In the genomic region with DNA sequence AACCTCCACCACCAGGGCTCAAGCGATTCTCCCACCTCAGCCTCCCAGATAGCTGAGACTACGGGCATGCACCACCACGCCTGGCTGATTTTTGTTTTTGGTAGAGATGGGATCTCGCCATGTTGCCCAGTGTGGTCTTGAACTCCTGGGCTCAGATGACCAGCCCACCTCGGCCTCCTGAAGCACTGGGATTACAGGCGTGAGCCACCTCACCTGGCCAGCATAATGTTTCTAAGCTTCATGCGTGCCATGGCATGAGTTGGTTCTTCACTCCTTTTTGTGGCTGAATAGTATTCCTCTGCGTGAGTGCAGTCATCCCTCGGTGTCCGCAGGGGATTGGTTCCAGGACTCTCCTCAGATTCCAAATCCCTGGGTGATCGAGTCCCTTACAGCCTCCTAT, we compare ENCODE assay signal across 13 cellular contexts. TPM values are rescaled to one million over a fixed set of nuclear protein-coding genes. Genes with fewer than 3 reads are reported as not detected.
A peak's percentile ranks its signal among the peaks of the same experiment; 100 is the strongest.
DNase-seq lines count a peak whose midpoint lies in the region; ATAC-seq and TF ChIP-seq lines count a peak whose summit lies in the region.
"Had no signal": no experiment of that assay in that cellular context is flagged by ENCODE, and none has a peak within 500 bp of the region (broad histone marks: within the 10 kb centered on the region; RNA-seq: fewer than 3 reads in every experiment).

No MANE protein-coding gene starts in this region.

- no peak overlapping the region for H2AFZ ChIP-seq in IMR-90 (replicated peaks; ENCODE audit: low read length, poor library complexity)

- H3K9me3 ChIP-seq in IMR-90 (ENCODE audit: control insufficient read depth, insufficient read depth, low read length) = no peaks in the 10 kb centered on the region
- H3K9me3 ChIP-seq in tibial nerve = no peaks in the 10 kb centered on the region
- H3K9me3 ChIP-seq: spleen had no signal

- CTCF ChIA-PET in IMR-90 (lab: Yijun Ruan, JAX) = interaction anchor here (1.4 kb wide), 1 partner anchor 118 kb away, joined by 3 read pairs; no protein-coding TSS in a partner anchor

- peak overlapping the region in 1 of 2 experiments; percentile 5; a peak in 1 of 4 replicates for H4K8ac ChIP-seq in IMR-90 (ENCODE audit: low read depth in 2 of 2, low read length in 2 of 2)

- intact Hi-C loops in IMR-90 (cut with micrococcal nuclease) (no loop called here), sciatic nerve (cut with DNase I) (loop anchor here (10.0 kb wide), 1 partner anchor 70 kb away; no protein-coding TSS in a partner anchor)

- ATAC-seq in IMR-90 (ENCODE audit: low read depth) = no peak
- ATAC-seq in sciatic nerve = no peak
- ATAC-seq: activated CD8-positive, alpha-beta T cell treated with anti-CD3 and anti-CD28 coated beads, Interleukin-2, amount 10 ng/mL, durations not matched to agents 7 days and 5 days had no signal

- H3K4me1 ChIP-seq in IMR-90 (ENCODE audit: control insufficient read depth, insufficient read depth, low read length) (peaks cover 14% of the 10 kb centered on the region), tibial nerve (peaks cover 0 to 49% (median 21%) of the 10 kb centered on the region in 4 donors)

- no peak overlapping the region for H3K18ac ChIP-seq in IMR-90 (ENCODE audit: low read depth, low read length)

- peaks cover 11% of the 10 kb centered on the region for H3K9me3 Mint-ChIP-seq in glutamatergic neuron (ENCODE audit: unreplicated experiment)
- no peaks in the 10 kb centered on the region for H3K9me3 Mint-ChIP-seq in progenitor cell of endocrine pancreas (ENCODE audit: low read depth)
- H3K9me3 Mint-ChIP-seq: stimulated activated naive CD8-positive, alpha-beta T cell treated with anti-CD3 and anti-CD28 coated beads, Interleukin-15, Interleukin-2, amounts not matched to agents 100 ng/mL and 50 ng/mL, for 24 hours had no signal

- no peak overlapping the region for H2AK5ac ChIP-seq in IMR-90 (ENCODE audit: low read depth, low read length)

- H3K23ac ChIP-seq in IMR-90 (ENCODE audit: low read depth, low read length) = no peak overlapping the region

- H3K4me2 ChIP-seq in IMR-90 (ENCODE audit: low read depth, low read length) = no peak overlapping the region

- BruUV-seq in IMR-90 (replicated peaks; lab: Mats Ljungman, UMichigan) = no TSS peak

- H3K27ac ChIP-seq in IMR-90 (ENCODE audit: insufficient read depth, low read length) = no peak overlapping the region
- H3K27ac ChIP-seq in tibial nerve = no peak overlapping the region
- H3K27ac ChIP-seq: C4-2B had no signal

- TF ChIP-seq CTCF in IMR-90 (conservative IDR thresholded peaks at IDR 0.05; ENCODE audit: low read depth, low read length) (no peak), glutamatergic neuron (IDR thresholded peaks at IDR 0.05; ENCODE audit: partially characterized antibody, unreplicated experiment) (no peak), progenitor cell of endocrine pancreas (IDR thresholded peaks at IDR 0.05; ENCODE audit: unreplicated experiment) (no peak), tibial nerve (IDR thresholded peaks at IDR 0.05) (no peak)

- no peak overlapping the region for H2BK15ac ChIP-seq in IMR-90 (ENCODE audit: low read depth, low read length)

- WGBS in IMR-90 (ENCODE audit: extremely low coverage in 2 of 2, insufficient read length in 1 of 2), 2 experiments = 94% methylated on average over 3 of the region's 11 CpGs; no CpG with 5 or more reads in 1 of the 2 experiments
- 82 to 92% methylated on average over 11 of the region's 11 CpGs for WGBS in tibial nerve, 2 donors

- no peak overlapping the region for H3K9ac ChIP-seq in IMR-90 (ENCODE audit: low read depth, low read length)

- no peaks in the 10 kb centered on the region for H3K36me3 Mint-ChIP-seq in glutamatergic neuron (ENCODE audit: unreplicated experiment)
- H3K36me3 Mint-ChIP-seq in progenitor cell of endocrine pancreas (ENCODE audit: insufficient read depth) = peaks cover under 1% of the 10 kb centered on the region

- TF ChIP-seq POLR2A in IMR-90 (IDR thresholded peaks at IDR 0.05; ENCODE audit: low read depth, low read length) = no peak
- no peak for TF ChIP-seq POLR2A in tibial nerve (IDR thresholded peaks at IDR 0.05)

- no peak overlapping the region for H2BK120ac ChIP-seq in IMR-90 (ENCODE audit: low read depth, low read length)

- dilution Hi-C loops in IMR-90 (cut with HindIII; ENCODE audit: low sequenced_read_pairs, unreplicated experiment) = no loop called here

- H3K56ac ChIP-seq in IMR-90 (ENCODE audit: extremely low read depth, insufficient read depth, low read length) = no peak overlapping the region

- H3K79me1 ChIP-seq in IMR-90 (ENCODE audit: low read depth in 1 of 2, low read length in 2 of 2) = peaks cover 3 to 13% of the 10 kb centered on the region in 2 experiments; a peak in 3 of 4 replicates

- H3K4ac ChIP-seq in IMR-90 (ENCODE audit: low read depth, low read length) = peak overlapping the region; percentile 2; the same call in 1 of the 2 replicates

- in situ Hi-C loops in IMR-90 (cut with MboI; ENCODE audit: low sequenced_read_pairs) = no loop called here

- peaks cover 10% of the 10 kb centered on the region for H3K9me1 ChIP-seq in IMR-90 (ENCODE audit: insufficient read depth, low read length)

- no peak overlapping the region for H2AK9ac ChIP-seq in IMR-90 (replicated peaks; ENCODE audit: low read depth, low read length, poor library complexity)

- H4K91ac ChIP-seq in IMR-90 (ENCODE audit: insufficient read depth, low read depth, low read length) = no peak overlapping the region

- no peak for TF ChIP-seq RAD21 in IMR-90 (IDR thresholded peaks at IDR 0.05; ENCODE audit: low read length)

- H3K4me1 Mint-ChIP-seq in glutamatergic neuron (ENCODE audit: low read depth, unreplicated experiment) = peaks cover 8% of the 10 kb centered on the region
- H3K4me1 Mint-ChIP-seq in progenitor cell of endocrine pancreas (ENCODE audit: low read depth) = peaks cover 28% of the 10 kb centered on the region

- H3K36me3 ChIP-seq in IMR-90 (ENCODE audit: control insufficient read depth, insufficient read depth, low read length) = no peaks in the 10 kb centered on the region
- H3K36me3 ChIP-seq in tibial nerve = no peaks in the 10 kb centered on the region
- H3K36me3 ChIP-seq: spleen had no signal

- peaks cover 3% of the 10 kb centered on the region for H3K27me3 Mint-ChIP-seq in glutamatergic neuron (ENCODE audit: unreplicated experiment)
- no peaks in the 10 kb centered on the region for H3K27me3 Mint-ChIP-seq in progenitor cell of endocrine pancreas
- H3K27me3 Mint-ChIP-seq: stimulated activated naive CD8-positive, alpha-beta T cell treated with anti-CD3 and anti-CD28 coated beads, Interleukin-15, Interleukin-2, amounts not matched to agents 100 ng/mL and 50 ng/mL, for 24 hours had no signal

- no peaks in the 10 kb centered on the region for H3K27me3 ChIP-seq in IMR-90 (ENCODE audit: control insufficient read depth, insufficient read depth, low read length)
- no peaks in the 10 kb centered on the region for H3K27me3 ChIP-seq in tibial nerve

- DNase-seq in IMR-90 (no peak), glutamatergic neuron (no peak), progenitor cell of endocrine pancreas (ENCODE audit: low spot score, unreplicated experiment) (no peak), globus pallidus (ENCODE audit: low spot score) (no peak), sciatic nerve (ENCODE audit: low spot score) (no peak), tibial nerve (ENCODE audit: low spot score in 2 of 2) (no peak)
- DNase-seq: activated CD8-positive, alpha-beta T cell treated with anti-CD3 and anti-CD28 coated beads, Interleukin-2, amount 10 ng/mL, durations not matched to agents 7 days and 5 days; activated effector memory CD4-positive, alpha-beta T cell treated with Interleukin-2 at 50 U/mL for 16 hours; aorta; NCI-H510A; spleen had no signal

- no peak overlapping the region for H2BK20ac ChIP-seq in IMR-90 (ENCODE audit: low read depth, low read length)

- TF ChIP-seq EP300 in tibial nerve (IDR thresholded peaks at IDR 0.05) = no peak

- H4K20me1 ChIP-seq in IMR-90 (ENCODE audit: insufficient read depth, low read length) = no peaks in the 10 kb centered on the region

- POLR2A ChIA-PET in IMR-90 (lab: Charles Lee; ENCODE audit: unreplicated experiment) = no interaction called here

- no peak overlapping the region; the same call in 1 of the 2 replicates for H4K5ac ChIP-seq in IMR-90 (ENCODE audit: low read depth, low read length)

- H3K27ac Mint-ChIP-seq in glutamatergic neuron (ENCODE audit: unreplicated experiment) = no peak overlapping the region
- peak overlapping the region; percentile 84 for H3K27ac Mint-ChIP-seq in progenitor cell of endocrine pancreas
- H3K27ac Mint-ChIP-seq: activated CD8-positive, alpha-beta T cell treated with anti-CD3 and anti-CD28 coated beads, Interleukin-2, amount 10 ng/mL, durations not matched to agents 7 days and 5 days had no signal

- H3K4me3 Mint-ChIP-seq in glutamatergic neuron (ENCODE audit: unreplicated experiment) (peak overlapping the region; percentile 85), progenitor cell of endocrine pancreas (ENCODE audit: low read depth) (no peak overlapping the region)
- H3K4me3 Mint-ChIP-seq: activated CD8-positive, alpha-beta T cell treated with anti-CD3 and anti-CD28 coated beads, Interleukin-2, amount 10 ng/mL, durations not matched to agents 7 days and 5 days had no signal

- no peak overlapping the region for H3K14ac ChIP-seq in IMR-90 (replicated peaks; ENCODE audit: low read depth, low read length)

- no peak overlapping the region for H2BK5ac ChIP-seq in IMR-90 (ENCODE audit: low read depth, low read length, poor library complexity, severe bottlenecking)

- H3K4me3 ChIP-seq in IMR-90 (ENCODE audit: insufficient read depth, low read depth, low read length) (no peak overlapping the region), tibial nerve (no peak overlapping the region)

RNA-seq across cellular contexts. Expression of a gene that starts 4.2 kb away (rescaled TPM):
- total RNA-seq in IMR-90 (2012; rRNA removed) (0.54 and 0.83 TPM in 2 replicates), glutamatergic neuron (ENCODE audit: unreplicated experiment) (48.9 TPM), progenitor cell of endocrine pancreas (26.6 and 29.1 TPM in 2 replicates), sciatic nerve (14.3 TPM), tibial nerve (1 to 10 TPM; 2.0 to 5.3 (median 4.2) TPM)
- polyA plus RNA-seq in IMR-90 (2012; rRNA removed) = 9.0 and 10.7 TPM in 2 replicates
- polyA plus RNA-seq in IMR-90 (2012; cell fraction: cytosol; rRNA removed) = 4.6 and 9.6 TPM in 2 replicates
- 19.0 and 30.7 TPM in 2 replicates for polyA plus RNA-seq in IMR-90 (2012; cell fraction: nucleus; rRNA removed; ENCODE audit: low replicate concordance)

RNA-seq across cellular contexts. Expression of a gene that starts 14.4 kb away (rescaled TPM):
- total RNA-seq in IMR-90 (2012; rRNA removed) (0.83 and 1.3 TPM in 2 replicates), glutamatergic neuron (ENCODE audit: unreplicated experiment) (26.0 TPM), progenitor cell of endocrine pancreas (35.5 and 39.0 TPM in 2 replicates), sciatic nerve (11.7 TPM), tibial nerve (10 to 100 TPM in 1 of 4 donors, 1 to 10 TPM in 3; 4.8 to 11.7 (median 7.9) TPM)
- polyA plus RNA-seq in IMR-90 (2012; rRNA removed) = 5.5 and 5.9 TPM in 2 replicates
- polyA plus RNA-seq in IMR-90 (2012; cell fraction: cytosol; rRNA removed) = 3.6 and 5.0 TPM in 2 replicates
- 12.9 and 19.2 TPM in 2 replicates for polyA plus RNA-seq in IMR-90 (2012; cell fraction: nucleus; rRNA removed; ENCODE audit: low replicate concordance)

RNA-seq across cellular contexts. Expression of a gene that starts 15.2 kb away (rescaled TPM):
- total RNA-seq in IMR-90 (2012; rRNA removed) (2.3 and 2.8 TPM in 2 replicates), glutamatergic neuron (ENCODE audit: unreplicated experiment) (6.7 TPM), progenitor cell of endocrine pancreas (7.9 and 8.5 TPM in 2 replicates), sciatic nerve (18.9 TPM), tibial nerve (10 to 100 TPM; 23.1 to 35.0 (median 27.0) TPM)
- polyA plus RNA-seq in IMR-90 (2012; rRNA removed) = 6.6 and 8.0 TPM in 2 replicates
- 6.2 and 14.1 TPM in 2 replicates for polyA plus RNA-seq in IMR-90 (2012; cell fraction: cytosol; rRNA removed)
- polyA plus RNA-seq in IMR-90 (2012; cell fraction: nucleus; rRNA removed; ENCODE audit: low replicate concordance) = 4.0 and 9.8 TPM in 2 replicates

RNA-seq across cellular contexts. Expression of a gene that starts 20.6 kb away (rescaled TPM):
- under 0.01 TPM in 2 replicates for total RNA-seq in IMR-90 (2012; rRNA removed)
- 4.6 and 6.3 TPM in 2 replicates for polyA plus RNA-seq in IMR-90 (2012; rRNA removed)
- 4.5 and 9.2 TPM in 2 replicates for polyA plus RNA-seq in IMR-90 (2012; cell fraction: cytosol; rRNA removed)
- polyA plus RNA-seq in IMR-90 (2012; cell fraction: nucleus; rRNA removed; ENCODE audit: low replicate concordance) = 7.6 and 24.5 TPM in 2 replicates
- 14.6 TPM for total RNA-seq in glutamatergic neuron (ENCODE audit: unreplicated experiment)
- 19.0 and 19.9 TPM in 2 replicates for total RNA-seq in progenitor cell of endocrine pancreas
- 15.9 TPM for total RNA-seq in sciatic nerve
- 10 to 100 TPM in 3 of 4 donors, 1 to 10 TPM in 1; 8.8 to 15.0 (median 12.7) TPM for total RNA-seq in tibial nerve

RNA-seq across cellular contexts. Expression of a gene that starts 39.5 kb away (rescaled TPM):
- 2.5 TPM in 2 replicates for total RNA-seq in IMR-90 (2012; rRNA removed)
- 3.7 and 4.1 TPM in 2 replicates for polyA plus RNA-seq in IMR-90 (2012; rRNA removed)
- polyA plus RNA-seq in IMR-90 (2012; cell fraction: cytosol; rRNA removed) = 3.2 and 4.1 TPM in 2 replicates
- 9.5 and 20.0 TPM in 2 replicates for polyA plus RNA-seq in IMR-90 (2012; cell fraction: nucleus; rRNA removed; ENCODE audit: low replicate concordance)
- 8.4 TPM for total RNA-seq in glutamatergic neuron (ENCODE audit: unreplicated experiment)
- total RNA-seq in progenitor cell of endocrine pancreas = 14.6 and 15.3 TPM in 2 replicates
- 4.0 TPM for total RNA-seq in sciatic nerve
- total RNA-seq in tibial nerve = 1 to 10 TPM; 1.5 to 6.9 (median 1.9) TPM
